Comparison of ENCODE assay signal across 18 cellular contexts in genomic region chr10:1550291-1550595, GRCh38.
"Had no signal": no experiment of that assay in that cellular context is flagged by ENCODE, and none has a peak within 500 bp of the region (broad histone marks: within the 10 kb centered on the region; RNA-seq: fewer than 3 reads in every experiment).

No MANE protein-coding gene starts in this region.

- H3K27me3 ChIP-seq: tibial nerve, vagina had no signal

- H3K9ac ChIP-seq: parathyroid adenoma had no signal

- H2AFZ ChIP-seq: parathyroid adenoma had no signal

- H3K4me1 ChIP-seq: tibial nerve, vagina had no signal

- H3K4me3 Mint-ChIP-seq: activated B cell treated with CpG ODN at 0.5 μM for 24 hours; activated CD4-positive, alpha-beta T cell treated with anti-CD3 and anti-CD28 coated beads, Interleukin-2, amount 10 ng/mL, durations not matched to agents 24 days and 14 days; memory B cell; T-helper 2 cell treated with Interferon-gamma antibody and Interleukin-4, amounts not matched to agents 5 μg/mL and 100 μg/mL, for 36 hours had no signal

- H3K27ac Mint-ChIP-seq: activated B cell treated with CpG ODN at 0.5 μM for 24 hours; activated CD4-positive, alpha-beta T cell treated with anti-CD3 and anti-CD28 coated beads, Interleukin-2, amount 10 ng/mL, durations not matched to agents 24 days and 14 days; memory B cell; T-helper 2 cell treated with Interferon-gamma antibody and Interleukin-4, amounts not matched to agents 5 μg/mL and 100 μg/mL, for 36 hours had no signal

- H3K9me3 ChIP-seq: mucosa of descending colon, vagina had no signal

- DNase-seq: activated B cell treated with CpG ODN at 0.5 μM for 24 hours; activated CD4-positive, alpha-beta T cell treated with anti-CD3 and anti-CD28 coated beads, Interleukin-2, amount 10 ng/mL, durations not matched to agents 24 days and 14 days; hippocampal formation; left ventricle myocardium superior; mucosa of descending colon; naive thymus-derived CD4-positive, alpha-beta T cell; stimulated activated CD4-positive, alpha-beta T cell treated with anti-CD3 and anti-CD28 coated beads, Interleukin-15, amount 100 ng/mL, for 24 hours; stimulated activated CD4-positive, alpha-beta T cell treated with anti-CD3 and anti-CD28 coated beads, Interleukin-4, amount 100 ng/mL, for 24 hours; stimulated activated naive CD4-positive, alpha-beta T cell; substantia nigra had no signal

- ATAC-seq: esophagus mucosa; left ventricle myocardium superior; mucosa of descending colon; naive thymus-derived CD4-positive, alpha-beta T cell had no signal

- H3K27ac ChIP-seq: parathyroid adenoma, tibial nerve, vagina had no signal

- FAIRE-seq: colon, endometrium had no signal

- H3K9me3 Mint-ChIP-seq: activated CD4-positive, alpha-beta T cell treated with anti-CD3 and anti-CD28 coated beads, Interleukin-2, amount 10 ng/mL, durations not matched to agents 24 days and 14 days; T-helper 2 cell treated with Interferon-gamma antibody and Interleukin-4, amounts not matched to agents 5 μg/mL and 100 μg/mL, for 36 hours had no signal

- H3K4me3 ChIP-seq: mucosa of descending colon, tibial nerve, vagina had no signal

- H3K36me3 ChIP-seq: tibial nerve, vagina had no signal

- H3K36me3 Mint-ChIP-seq: naive thymus-derived CD4-positive, alpha-beta T cell had no signal

- H3K27me3 Mint-ChIP-seq: activated B cell treated with CpG ODN at 0.5 μM for 24 hours; activated CD4-positive, alpha-beta T cell treated with anti-CD3 and anti-CD28 coated beads, Interleukin-2, amount 10 ng/mL, durations not matched to agents 24 days and 14 days; memory B cell had no signal
